In genomic region chr16:57759131-57759530, GRCh38 we compare ENCODE assay signal across 14 cellular contexts. TPM values are rescaled to one million over a fixed set of nuclear protein-coding genes. Genes with fewer than 3 reads are reported as not detected.
"Had no signal": no experiment of that assay in that cellular context is flagged by ENCODE, and none has a peak within 500 bp of the region (broad histone marks: within the 10 kb centered on the region; RNA-seq: fewer than 3 reads in every experiment).

No MANE protein-coding gene starts in this region.

- H3K9me3 ChIP-seq: ascending aorta, mucosa of descending colon, upper lobe of left lung had no signal

- H3K4me3 ChIP-seq: ascending aorta, lung, mucosa of descending colon, skin epidermis, upper lobe of left lung had no signal

- H3K27me3 ChIP-seq: ascending aorta, upper lobe of left lung had no signal

- H3K27ac ChIP-seq: ascending aorta had no signal

- H3K4me1 ChIP-seq: ascending aorta had no signal

- ATAC-seq: activated naive CD8-positive, alpha-beta T cell treated with anti-CD3 and anti-CD28 coated beads, Interleukin-2, amount 50 U/mL, for 24 hours; mucosa of descending colon; naive thymus-derived CD4-positive, alpha-beta T cell; SK-N-SH treated with all-trans-retinoic acid at 6 μM for 48 hours; stimulated activated naive CD8-positive, alpha-beta T cell treated with anti-CD3 and anti-CD28 coated beads, Interleukin-15, Interleukin-2, amounts not matched to agents 100 U/mL and 50 U/mL, for 24 hours had no signal

- DNase-seq: activated CD4-positive, CD25-positive, alpha-beta regulatory T cell treated with anti-CD3 and anti-CD28 coated beads, Interleukin-2, amount 50 U/mL, for 72 hours; activated naive CD8-positive, alpha-beta T cell treated with anti-CD3 and anti-CD28 coated beads, Interleukin-2, amount 50 U/mL, for 24 hours; kidney glomerular epithelial cell; naive thymus-derived CD4-positive, alpha-beta T cell; stimulated activated CD4-positive, alpha-beta T cell treated with anti-CD3 and anti-CD28 coated beads, Interleukin-4, amount 100 ng/mL, for 4 hours; stimulated activated CD8-positive, alpha-beta memory T cell treated with anti-CD3 and anti-CD28 coated beads, Interleukin-4, amount 100 ng/mL, for 48 hours; stimulated activated naive CD8-positive, alpha-beta T cell treated with anti-CD3 and anti-CD28 coated beads, Interleukin-15, Interleukin-2, amounts not matched to agents 100 U/mL and 50 U/mL, for 24 hours had no signal

RNA-seq across cellular contexts. Expression of gene KIFC3, which starts 43.2 kb away (rescaled TPM):
- total RNA-seq: T-helper 1 cell treated with Interleukin-12 subunit alpha and Interleukin-12 subunit beta and Interleukin-4 antibody, amounts not matched to agents 30 ng/mL and 1 ng/mL, for 36 hours had no signal
